In genomic region chr17:1474402-1475189, GRCh38 we compare ENCODE assay signal across 10 cellular contexts. TPM values are rescaled to one million over a fixed set of nuclear protein-coding genes. Genes with fewer than 3 reads are reported as not detected.
A peak's percentile ranks its signal among the peaks of the same experiment; 100 is the strongest.
DNase-seq lines count a peak whose midpoint lies in the region; ATAC-seq and TF ChIP-seq lines count a peak whose summit lies in the region.
"Had no signal": no experiment of that assay in that cellular context is flagged by ENCODE, and none has a peak within 500 bp of the region (broad histone marks: within the 10 kb centered on the region; RNA-seq: fewer than 3 reads in every experiment).

No MANE protein-coding gene starts in this region.

- peak; percentile 91 for DNase-seq in GM10266 (ENCODE audit: extremely low spot score)
- DNase-seq in left kidney (ENCODE audit: low read depth, low spot score) = peak; percentile 78
- no peak for DNase-seq in activated CD4-positive, alpha-beta T cell treated with anti-CD3 and anti-CD28 coated beads, Interleukin-2, amount 50 U/mL, for 4 hours
- DNase-seq in G401 (ENCODE audit: low spot score) = no peak
- DNase-seq in NCI-H2107 (lab: John Stamatoyannopoulos, UW) = no peak
- DNase-seq in activated gamma-delta T cell treated with Interleukin-2 at 50 U/mL for 16 hours = no peak
- DNase-seq: BE2C, mesenchymal stem cell had no signal

- ATAC-seq in GM19467 (IDR thresholded peaks at IDR 0.05; ENCODE audit: unreplicated experiment) (peak; percentile 52), HG03280 (IDR thresholded peaks at IDR 0.05; ENCODE audit: unreplicated experiment) (peak; percentile 53)

- in situ Hi-C loops in G401 (cut with HindIII; ENCODE audit: low sequenced_read_pairs) = no loop called here

- no peak for TF ChIP-seq CTCF in GM10266 (IDR thresholded peaks at IDR 0.05; ENCODE audit: control insufficient read depth, insufficient read depth, low read depth, missing control alignments)

RNA-seq across cellular contexts. Expression of gene MYO1C, which starts 17.9 kb away (rescaled TPM):
- 85.0 and 94.1 TPM in 2 replicates for total RNA-seq in G401 (2014; rRNA removed; shearing (Covaris generic))

RNA-seq across cellular contexts. Expression of gene CRK, which starts 18.6 kb away (rescaled TPM):
- total RNA-seq in G401 (2014; rRNA removed; shearing (Covaris generic)) = 62.8 and 92.7 TPM in 2 replicates

RNA-seq across cellular contexts. Expression of gene INPP5K, which starts 41.8 kb away (rescaled TPM):
- total RNA-seq in G401 (2014; rRNA removed; shearing (Covaris generic)) = 13.6 and 16.4 TPM in 2 replicates

Comparison
In these comparisons a context has a peak if more than half of its experiments do, and no peak if none do; other contexts are left out.
1. DNase-seq: peak in GM10266 (single experiment) and left kidney (single experiment); none in activated CD4-positive, alpha-beta T cell treated with anti-CD3 and anti-CD28 coated beads, Interleukin-2, amount 50 U/mL, for 4 hours (0 of 2), G401 (single experiment), NCI-H2107 (single experiment) and activated gamma-delta T cell treated with Interleukin-2 at 50 U/mL for 16 hours (single experiment).